Comparison of ENCODE assay signal across 22 cellular contexts in the genomic region with DNA sequence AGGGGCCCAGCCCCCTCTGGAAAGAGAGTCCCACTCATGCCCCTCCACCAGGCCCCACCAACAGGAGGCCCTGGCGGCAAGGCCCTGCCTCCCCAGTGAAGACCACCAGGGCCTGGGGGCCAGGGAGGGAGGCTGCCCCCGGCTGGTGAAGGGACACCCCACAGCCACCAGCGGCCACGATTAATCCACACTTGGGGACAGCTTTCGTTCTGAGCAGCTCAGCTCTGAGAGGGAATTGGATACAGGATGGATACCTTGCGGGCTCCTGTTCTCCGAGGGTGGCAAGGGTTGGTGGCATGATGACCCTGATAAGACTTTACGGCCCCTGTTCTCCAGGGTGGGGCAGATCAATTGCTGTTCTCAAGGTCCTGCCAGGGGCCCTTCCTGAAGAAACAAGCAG. TPM values are rescaled to one million over a fixed set of nuclear protein-coding genes. Genes with fewer than 3 reads are reported as not detected.
DNase-seq lines count a peak whose midpoint lies in the region; ATAC-seq, FAIRE-seq and TF ChIP-seq lines count a peak whose summit lies in the region.
"Had no signal": no experiment of that assay in that cellular context is flagged by ENCODE, and none has a peak within 500 bp of the region (broad histone marks: within the 10 kb centered on the region; RNA-seq: fewer than 3 reads in every experiment).

No MANE protein-coding gene starts in this region.

- TF ChIP-seq POLR2A in HepG2 (IDR thresholded peaks at IDR 0.05; ENCODE audit: insufficient read depth in 1 of 2, low read depth in 2 of 2, low read length in 2 of 2): no peak

- H3K4me2 ChIP-seq in HepG2 (ENCODE audit: low read depth, low read length): 0 out of 2 replicates have a peak overlapping the region, but pooled peaks have one; percentile 41
- H3K4me2 ChIP-seq in trophoblast cell (ENCODE audit: low read length): no peak overlapping the region

- peaks cover 2% of the 10 kb centered on the region for H3K79me1 ChIP-seq in trophoblast cell (ENCODE audit: low read length)

- no peaks in the 10 kb centered on the region for H4K20me1 ChIP-seq in HepG2 (ENCODE audit: insufficient read depth, low read length)

- H3K18ac ChIP-seq in trophoblast cell (ENCODE audit: low read length): no peak overlapping the region

- no peak for TF ChIP-seq CTCF in colonic mucosa (IDR thresholded peaks at IDR 0.05)
- no peak for TF ChIP-seq CTCF in HepG2 (CRISPR knock-in tag; IDR thresholded peaks at IDR 0.05)
- TF ChIP-seq CTCF in psoas muscle (IDR thresholded peaks at IDR 0.05): no peak
- no peak for TF ChIP-seq CTCF in WERI-Rb-1 (IDR thresholded peaks at IDR 0.05; ENCODE audit: low read depth, low read length)

- H2BK12ac ChIP-seq in trophoblast cell (ENCODE audit: low read length): no peak overlapping the region

- H4K8ac ChIP-seq in trophoblast cell (ENCODE audit: low read depth, low read length): peak overlapping the region; percentile 53

- CTCF ChIA-PET in HepG2 (lab: Yijun Ruan, JAX; ENCODE audit: low intra/inter-chr PET ratio, low total read pairs): no interaction called here

- DNase-seq in H7 (peak; percentile 47), colonic mucosa (peak; percentile 27), HepG2 (ENCODE audit: low spot score) (no peak), trophoblast cell (no peak), psoas muscle (no peak), WERI-Rb-1 (no peak), NCI-H1048 (lab: John Stamatoyannopoulos, UW) (no peak), MV-4-11 (lab: John Stamatoyannopoulos, UW) (no peak)
- DNase-seq: AML-193; CD4-positive, alpha-beta memory T cell; DND-41; GF-D8; Karpas-422; MM.1S; NCI-H1417; NCI-H1930; NCI-H2171 treated with DMSO at 0.1 percent for 48 hours; NCI-H510A; NCI-H82; SHP77 treated with DMSO at 0.1 percent for 48 hours had no signal

- H4K12ac ChIP-seq in trophoblast cell (ENCODE audit: low read depth, low read length): no peak overlapping the region

- H3K14ac ChIP-seq in trophoblast cell (ENCODE audit: low read length): peak overlapping the region; percentile 40

- H2BK5ac ChIP-seq in trophoblast cell (ENCODE audit: low read depth, low read length, poor library complexity): no peak overlapping the region

- 0% methylated on average over 1 of the region's 8 CpGs for WGBS in HepG2 (ENCODE audit: low lambda C conversion rate)
- no CpG with 5 or more reads among the region's 8 CpGs for WGBS in trophoblast cell (ENCODE audit: extremely low coverage, insufficient coverage, insufficient read length)
- 69 to 77% (median 73%) methylated on average over 8 of the region's 8 CpGs for WGBS in psoas muscle, 3 donors

- H3K9me3 ChIP-seq in colonic mucosa: no peaks in the 10 kb centered on the region
- no peaks in the 10 kb centered on the region for H3K9me3 ChIP-seq in HepG2 (ENCODE audit: low read length)
- H3K9me3 ChIP-seq in trophoblast cell (ENCODE audit: insufficient read depth, low read depth, low read length): no peaks in the 10 kb centered on the region
- H3K9me3 ChIP-seq in psoas muscle: no peaks in the 10 kb centered on the region
- peaks cover under 1% of the 10 kb centered on the region for H3K9me3 ChIP-seq in WERI-Rb-1 (ENCODE audit: severe bottlenecking)

- POLR2A ChIA-PET in HepG2 (lab: Yijun Ruan, JAX): no interaction called here

- no TSS peak for BruUV-seq in HepG2 (replicated peaks; lab: Mats Ljungman, UMichigan)

- H3K27ac ChIP-seq in colonic mucosa (no peak overlapping the region), HepG2 (ENCODE audit: extremely low read length, insufficient read depth, low read length) (no peak overlapping the region), trophoblast cell (ENCODE audit: low read depth, low read length) (no peak overlapping the region), psoas muscle (no peak overlapping the region), WERI-Rb-1 (no peak overlapping the region)

- H3K79me2 ChIP-seq in HepG2 (ENCODE audit: insufficient read depth, low read length) (no peaks in the 10 kb centered on the region), trophoblast cell (ENCODE audit: control insufficient read depth, insufficient read depth, low read length, poor library complexity) (no peaks in the 10 kb centered on the region)

- no peaks in the 10 kb centered on the region for H3K4me1 ChIP-seq in colonic mucosa
- H3K4me1 ChIP-seq in HepG2 (ENCODE audit: insufficient read depth, low read length): peaks cover 45% of the 10 kb centered on the region
- peaks cover 0 to 2% of the 10 kb centered on the region in 2 experiments for H3K4me1 ChIP-seq in trophoblast cell (ENCODE audit: control insufficient read depth in 1 of 2, insufficient read depth in 2 of 2, low read length in 2 of 2)
- H3K4me1 ChIP-seq in psoas muscle: no peaks in the 10 kb centered on the region

- H2AFZ ChIP-seq in HepG2 (ENCODE audit: low read length) (no peak overlapping the region), trophoblast cell (ENCODE audit: insufficient read depth, low read length, poor library complexity) (peak overlapping the region; percentile 17)

- H3K36me3 ChIP-seq in H7 (replicated peaks; ENCODE audit: control insufficient read depth, insufficient read depth, low read length) (no peaks in the 10 kb centered on the region), colonic mucosa (no peaks in the 10 kb centered on the region), HepG2 (replicated peaks in 1 of 2; ENCODE audit: control insufficient read depth in 1 of 2, insufficient read depth in 2 of 2, low read length in 2 of 2) (no peaks in the 10 kb centered on the region), trophoblast cell (ENCODE audit: control insufficient read depth in 1 of 2, insufficient read depth in 2 of 2, low read length in 2 of 2) (no peaks in the 10 kb centered on the region), psoas muscle (ENCODE audit: insufficient read depth in 1 of 2, low read depth in 1 of 2) (no peaks in the 10 kb centered on the region), WERI-Rb-1 (no peaks in the 10 kb centered on the region)

- FAIRE-seq in HepG2 (lab: Jason Lieb, UNC): no peak
- FAIRE-seq: RCC 7860 had no signal

- H3K9ac ChIP-seq in colonic mucosa (ENCODE audit: low read depth in 2 of 2, low read length in 2 of 2) (no peak overlapping the region), HepG2 (ENCODE audit: insufficient read depth, low read depth, low read length) (no peak overlapping the region), trophoblast cell (ENCODE audit: low read length) (no peak overlapping the region)

- TF ChIP-seq EP300 in HepG2 (IDR thresholded peaks at IDR 0.05; ENCODE audit: low read depth in 2 of 2, low read length in 2 of 2) (no peak), HepG2 (CRISPR knock-in tag; IDR thresholded peaks at IDR 0.05; ENCODE audit: borderline replicate concordance) (no peak)

- H3K4me3 ChIP-seq in H7 (ENCODE audit: insufficient read depth, low read depth, low read length) (no peak overlapping the region), colonic mucosa (no peak overlapping the region), HepG2 (replicated peaks in 1 of 3; ENCODE audit: insufficient read depth in 1 of 3, low read depth in 2 of 3, low read length in 3 of 3) (no peak overlapping the region), trophoblast cell (ENCODE audit: low read depth, low read length) (no peak overlapping the region), psoas muscle (no peak overlapping the region), WERI-Rb-1 (ENCODE audit: low read depth, low read length) (no peak overlapping the region)

- intact Hi-C loops in colonic mucosa (cut with DNase I): no loop called here
- intact Hi-C loops in HepG2 (cut with micrococcal nuclease; ENCODE audit: unreplicated experiment): no loop called here
- intact Hi-C loops in psoas muscle (cut with DNase I): no loop called here

- H2BK120ac ChIP-seq in trophoblast cell (ENCODE audit: insufficient read depth, low read length, poor library complexity): no peak overlapping the region

- H3K27me3 ChIP-seq in H7 (ENCODE audit: control insufficient read depth, insufficient read depth, low read length): no peaks in the 10 kb centered on the region
- no peaks in the 10 kb centered on the region for H3K27me3 ChIP-seq in colonic mucosa
- H3K27me3 ChIP-seq in HepG2 (ENCODE audit: control insufficient read depth in 1 of 2, insufficient read depth in 2 of 2, low read length in 2 of 2): peaks cover 0 to 29% of the 10 kb centered on the region in 2 experiments; a peak in 3 of 5 replicates
- no peaks in the 10 kb centered on the region for H3K27me3 ChIP-seq in trophoblast cell (ENCODE audit: insufficient read depth, low read length)
- peaks cover 0 to 25% (median 3%) of the 10 kb centered on the region in 3 donors for H3K27me3 ChIP-seq in psoas muscle (ENCODE audit: insufficient read depth in 3 of 3, low read length in 2 of 3)
- H3K27me3 ChIP-seq in WERI-Rb-1 (ENCODE audit: insufficient read depth, low read depth, severe bottlenecking): no peaks in the 10 kb centered on the region

- peak overlapping the region; percentile 66 for H4K91ac ChIP-seq in trophoblast cell (ENCODE audit: low read depth, low read length)

- no peak overlapping the region for H2AK5ac ChIP-seq in trophoblast cell (ENCODE audit: low read length)

- in situ Hi-C loops in HepG2 (cut with HindIII; ENCODE audit: extremely low pct_ligation_motif_present, low pct_unique_long_range_greater_than_20kb): no loop called here

- no peak for TF ChIP-seq RAD21 in HepG2 (CRISPR knock-in tag; IDR thresholded peaks at IDR 0.05)

- no peak overlapping the region for H3K4ac ChIP-seq in trophoblast cell (ENCODE audit: low read depth, low read length)

- no peak overlapping the region for H3K23ac ChIP-seq in trophoblast cell (ENCODE audit: low read length)

- ATAC-seq in HepG2 (no peak), psoas muscle (no peak)

RNA-seq across cellular contexts. Expression of gene NLRP6, which starts 6.9 kb away (rescaled TPM):
- total RNA-seq in H7 (2014; rRNA removed; shearing (Covaris generic)): 0.26 and 0.55 TPM in 2 replicates
- total RNA-seq in colonic mucosa: under 1 TPM; 0.17 to 0.72 TPM
- not detected in 2 replicates for total RNA-seq in HepG2 (2016; rRNA removed; fragmentation: Illumina TruSeq; extraction: Trizol)
- not detected in 2 replicates for total RNA-seq in HepG2 (2016; cell fraction: cytosol; rRNA removed; fragmentation: Illumina TruSeq; extraction: Trizol; ENCODE audit: low read depth)
- total RNA-seq in HepG2 (2016; cell fraction: insoluble cytoplasmic fraction; rRNA removed; fragmentation: Illumina TruSeq; extraction: Trizol): not detected in 2 replicates
- not detected in 2 replicates for total RNA-seq in HepG2 (2016; cell fraction: membrane; rRNA removed; fragmentation: Illumina TruSeq; extraction: Trizol)
- not detected in 2 replicates for total RNA-seq in HepG2 (2016; cell fraction: nucleus; rRNA removed; fragmentation: Illumina TruSeq; extraction: Trizol)
- not detected in 2 replicates for polyA plus RNA-seq in HepG2 (2011; rRNA removed)
- not detected in 2 replicates for polyA plus RNA-seq in HepG2 (2011; cell fraction: cytosol; rRNA removed)
- not detected in 2 replicates for polyA plus RNA-seq in HepG2 (2011; cell fraction: nucleus; rRNA removed)
- polyA plus RNA-seq in HepG2 (2012): not detected in 2 replicates
- not detected in 2 replicates for polyA plus RNA-seq in HepG2 (2016; cell fraction: cytosol; fragmentation: Illumina TruSeq; extraction: Trizol; ENCODE audit: low read depth)
- not detected in 2 replicates for polyA plus RNA-seq in HepG2 (2016; cell fraction: insoluble cytoplasmic fraction; fragmentation: Illumina TruSeq; extraction: Trizol; ENCODE audit: low read depth)
- not detected in 2 replicates for polyA plus RNA-seq in HepG2 (2016; cell fraction: membrane; fragmentation: Illumina TruSeq; extraction: Trizol; ENCODE audit: low read depth)
- polyA plus RNA-seq in HepG2 (2016; cell fraction: nucleus; fragmentation: Illumina TruSeq; extraction: Trizol; ENCODE audit: insufficient read depth, low read depth): not detected in 2 replicates
- not detected in 2 replicates for polyA minus RNA-seq in HepG2 (2011; rRNA and poly(A)+ RNA removed; ENCODE audit: low replicate concordance)
- polyA minus RNA-seq in HepG2 (2011; cell fraction: cytosol; rRNA and poly(A)+ RNA removed): not detected in 2 replicates
- not detected in 2 replicates for polyA minus RNA-seq in HepG2 (2011; cell fraction: nucleus; rRNA and poly(A)+ RNA removed)
- polyA plus RNA-seq in trophoblast cell (2013): not detected in 2 replicates
- under 1 TPM in 2 of 4 donors, not detected in 2; 0.10 to 0.17 TPM for total RNA-seq in psoas muscle
- polyA plus RNA-seq in psoas muscle: under 1 TPM in 2 of 3 donors, not detected in 1; 0.03 to 0.04 TPM
- total RNA-seq: H4 had no signal

RNA-seq across cellular contexts. Expression of gene PGGHG, which starts 17.6 kb away (rescaled TPM):
- total RNA-seq in H7 (2014; rRNA removed; shearing (Covaris generic)): 69.0 and 102 TPM in 2 replicates
- total RNA-seq in colonic mucosa (10 to 100 TPM; 10.6 to 12.9 TPM), HepG2 (2016; rRNA removed; fragmentation: Illumina TruSeq; extraction: Trizol) (1.5 and 5.9 TPM in 2 replicates), psoas muscle (1 to 10 TPM; 2.9 to 5.1 (median 3.9) TPM)
- total RNA-seq in HepG2 (2016; cell fraction: cytosol; rRNA removed; fragmentation: Illumina TruSeq; extraction: Trizol; ENCODE audit: low read depth): 0.51 and 0.79 TPM in 2 replicates
- 1.7 and 6.0 TPM in 2 replicates for total RNA-seq in HepG2 (2016; cell fraction: insoluble cytoplasmic fraction; rRNA removed; fragmentation: Illumina TruSeq; extraction: Trizol)
- 0.96 and 1.2 TPM in 2 replicates for total RNA-seq in HepG2 (2016; cell fraction: membrane; rRNA removed; fragmentation: Illumina TruSeq; extraction: Trizol)
- total RNA-seq in HepG2 (2016; cell fraction: nucleus; rRNA removed; fragmentation: Illumina TruSeq; extraction: Trizol): 6.6 and 7.9 TPM in 2 replicates
- polyA plus RNA-seq in HepG2 (2011; rRNA removed) (14.8 and 17.4 TPM in 2 replicates), psoas muscle (1 to 10 TPM; 2.7 to 8.6 (median 4.0) TPM)
- polyA plus RNA-seq in HepG2 (2011; cell fraction: cytosol; rRNA removed): 2.8 and 4.0 TPM in 2 replicates
- polyA plus RNA-seq in HepG2 (2011; cell fraction: nucleus; rRNA removed): 254 and 355 TPM in 2 replicates
- 11.4 and 16.7 TPM in 2 replicates for polyA plus RNA-seq in HepG2 (2012)
- polyA plus RNA-seq in HepG2 (2016; cell fraction: cytosol; fragmentation: Illumina TruSeq; extraction: Trizol; ENCODE audit: low read depth): 0.29 and 0.37 TPM in 2 replicates
- 1.6 and 2.4 TPM in 2 replicates for polyA plus RNA-seq in HepG2 (2016; cell fraction: insoluble cytoplasmic fraction; fragmentation: Illumina TruSeq; extraction: Trizol; ENCODE audit: low read depth)
- polyA plus RNA-seq in HepG2 (2016; cell fraction: membrane; fragmentation: Illumina TruSeq; extraction: Trizol; ENCODE audit: low read depth): 0.88 and 1.1 TPM in 2 replicates
- 30.4 and 30.9 TPM in 2 replicates for polyA plus RNA-seq in HepG2 (2016; cell fraction: nucleus; fragmentation: Illumina TruSeq; extraction: Trizol; ENCODE audit: insufficient read depth, low read depth)
- 2.9 and 7.7 TPM in 2 replicates for polyA minus RNA-seq in HepG2 (2011; rRNA and poly(A)+ RNA removed; ENCODE audit: low replicate concordance)
- 1.9 and 2.7 TPM in 2 replicates for polyA minus RNA-seq in HepG2 (2011; cell fraction: cytosol; rRNA and poly(A)+ RNA removed)
- 13.7 and 13.8 TPM in 2 replicates for polyA minus RNA-seq in HepG2 (2011; cell fraction: nucleus; rRNA and poly(A)+ RNA removed)
- polyA plus RNA-seq in trophoblast cell (2013): 35.5 and 36.9 TPM in 2 replicates

RNA-seq across cellular contexts. Expression of gene IFITM5, which starts 28.0 kb away (rescaled TPM):
- total RNA-seq in H7 (2014; rRNA removed; shearing (Covaris generic)): not detected in 2 replicates
- not detected for total RNA-seq in colonic mucosa
- not detected in 2 replicates for total RNA-seq in HepG2 (2016; rRNA removed; fragmentation: Illumina TruSeq; extraction: Trizol)
- total RNA-seq in HepG2 (2016; cell fraction: cytosol; rRNA removed; fragmentation: Illumina TruSeq; extraction: Trizol; ENCODE audit: low read depth): not detected in 2 replicates
- not detected in 2 replicates for total RNA-seq in HepG2 (2016; cell fraction: insoluble cytoplasmic fraction; rRNA removed; fragmentation: Illumina TruSeq; extraction: Trizol)
- total RNA-seq in HepG2 (2016; cell fraction: membrane; rRNA removed; fragmentation: Illumina TruSeq; extraction: Trizol): not detected in 2 replicates
- not detected in 2 replicates for total RNA-seq in HepG2 (2016; cell fraction: nucleus; rRNA removed; fragmentation: Illumina TruSeq; extraction: Trizol)
- polyA plus RNA-seq in HepG2 (2011; rRNA removed): not detected in 2 replicates
- polyA plus RNA-seq in HepG2 (2011; cell fraction: cytosol; rRNA removed): not detected in 2 replicates
- polyA plus RNA-seq in HepG2 (2011; cell fraction: nucleus; rRNA removed): not detected in 2 replicates
- polyA plus RNA-seq in HepG2 (2012): not detected in 2 replicates
- polyA plus RNA-seq in HepG2 (2016; cell fraction: cytosol; fragmentation: Illumina TruSeq; extraction: Trizol; ENCODE audit: low read depth): not detected in 2 replicates
- polyA plus RNA-seq in HepG2 (2016; cell fraction: insoluble cytoplasmic fraction; fragmentation: Illumina TruSeq; extraction: Trizol; ENCODE audit: low read depth): not detected in 2 replicates
- polyA plus RNA-seq in HepG2 (2016; cell fraction: membrane; fragmentation: Illumina TruSeq; extraction: Trizol; ENCODE audit: low read depth): not detected in 2 replicates
- polyA plus RNA-seq in HepG2 (2016; cell fraction: nucleus; fragmentation: Illumina TruSeq; extraction: Trizol; ENCODE audit: insufficient read depth, low read depth): not detected in 2 replicates
- polyA minus RNA-seq in HepG2 (2011; rRNA and poly(A)+ RNA removed; ENCODE audit: low replicate concordance): not detected in 2 replicates
- polyA minus RNA-seq in HepG2 (2011; cell fraction: cytosol; rRNA and poly(A)+ RNA removed): not detected in 2 replicates
- not detected in 2 replicates for polyA minus RNA-seq in HepG2 (2011; cell fraction: nucleus; rRNA and poly(A)+ RNA removed)
- polyA plus RNA-seq in trophoblast cell (2013): not detected in 2 replicates
- total RNA-seq in psoas muscle: not detected
- not detected for polyA plus RNA-seq in psoas muscle
- total RNA-seq: CD4-positive, alpha-beta memory T cell; H4 had no signal
- polyA plus RNA-seq: CD4-positive, alpha-beta memory T cell had no signal

RNA-seq across cellular contexts. Expression of gene PSMD13, which starts 34.5 kb away (rescaled TPM):
- 186 and 234 TPM in 2 replicates for total RNA-seq in H7 (2014; rRNA removed; shearing (Covaris generic))
- 100 to 1,000 TPM in 1 of 2 donors, 10 to 100 TPM in 1; 99.0 to 145 TPM for total RNA-seq in colonic mucosa
- 117 and 172 TPM in 2 replicates for total RNA-seq in HepG2 (2016; rRNA removed; fragmentation: Illumina TruSeq; extraction: Trizol)
- 23.5 and 27.8 TPM in 2 replicates for total RNA-seq in HepG2 (2016; cell fraction: cytosol; rRNA removed; fragmentation: Illumina TruSeq; extraction: Trizol; ENCODE audit: low read depth)
- total RNA-seq in HepG2 (2016; cell fraction: insoluble cytoplasmic fraction; rRNA removed; fragmentation: Illumina TruSeq; extraction: Trizol): 119 and 174 TPM in 2 replicates
- 34.7 and 39.6 TPM in 2 replicates for total RNA-seq in HepG2 (2016; cell fraction: membrane; rRNA removed; fragmentation: Illumina TruSeq; extraction: Trizol)
- 57.8 and 58.4 TPM in 2 replicates for total RNA-seq in HepG2 (2016; cell fraction: nucleus; rRNA removed; fragmentation: Illumina TruSeq; extraction: Trizol)
- polyA plus RNA-seq in HepG2 (2011; rRNA removed): 78.5 and 83.0 TPM in 2 replicates
- 85.7 and 91.7 TPM in 2 replicates for polyA plus RNA-seq in HepG2 (2011; cell fraction: cytosol; rRNA removed)
- 55.6 and 67.0 TPM in 2 replicates for polyA plus RNA-seq in HepG2 (2011; cell fraction: nucleus; rRNA removed)
- polyA plus RNA-seq in HepG2 (2012): 61.4 and 66.9 TPM in 2 replicates
- polyA plus RNA-seq in HepG2 (2016; cell fraction: cytosol; fragmentation: Illumina TruSeq; extraction: Trizol; ENCODE audit: low read depth): 17.8 and 18.9 TPM in 2 replicates
- 134 and 147 TPM in 2 replicates for polyA plus RNA-seq in HepG2 (2016; cell fraction: insoluble cytoplasmic fraction; fragmentation: Illumina TruSeq; extraction: Trizol; ENCODE audit: low read depth)
- polyA plus RNA-seq in HepG2 (2016; cell fraction: membrane; fragmentation: Illumina TruSeq; extraction: Trizol; ENCODE audit: low read depth): 24.1 and 26.8 TPM in 2 replicates
- polyA plus RNA-seq in HepG2 (2016; cell fraction: nucleus; fragmentation: Illumina TruSeq; extraction: Trizol; ENCODE audit: insufficient read depth, low read depth): 102 and 107 TPM in 2 replicates
- polyA minus RNA-seq in HepG2 (2011; rRNA and poly(A)+ RNA removed; ENCODE audit: low replicate concordance): 52.2 and 63.9 TPM in 2 replicates
- polyA minus RNA-seq in HepG2 (2011; cell fraction: cytosol; rRNA and poly(A)+ RNA removed): 23.7 and 24.1 TPM in 2 replicates
- polyA minus RNA-seq in HepG2 (2011; cell fraction: nucleus; rRNA and poly(A)+ RNA removed): 29.9 and 34.1 TPM in 2 replicates
- 94.6 and 95.0 TPM in 2 replicates for polyA plus RNA-seq in trophoblast cell (2013)
- 100 to 1,000 TPM; 108 to 190 (median 149) TPM for total RNA-seq in psoas muscle
- 100 to 1,000 TPM; 171 to 265 (median 258) TPM for polyA plus RNA-seq in psoas muscle

RNA-seq across cellular contexts. Expression of gene SIRT3, which starts 35.2 kb away (rescaled TPM):
- 10.7 and 12.3 TPM in 2 replicates for total RNA-seq in H7 (2014; rRNA removed; shearing (Covaris generic))
- total RNA-seq in colonic mucosa (10 to 100 TPM; 15.1 to 16.9 TPM), HepG2 (2016; rRNA removed; fragmentation: Illumina TruSeq; extraction: Trizol) (12.9 and 15.1 TPM in 2 replicates), psoas muscle (10 to 100 TPM; 15.0 to 23.2 (median 16.7) TPM)
- 4.3 and 4.7 TPM in 2 replicates for total RNA-seq in HepG2 (2016; cell fraction: cytosol; rRNA removed; fragmentation: Illumina TruSeq; extraction: Trizol; ENCODE audit: low read depth)
- total RNA-seq in HepG2 (2016; cell fraction: insoluble cytoplasmic fraction; rRNA removed; fragmentation: Illumina TruSeq; extraction: Trizol): 12.6 and 15.2 TPM in 2 replicates
- total RNA-seq in HepG2 (2016; cell fraction: membrane; rRNA removed; fragmentation: Illumina TruSeq; extraction: Trizol): 7.0 and 8.3 TPM in 2 replicates
- 11.1 and 12.1 TPM in 2 replicates for total RNA-seq in HepG2 (2016; cell fraction: nucleus; rRNA removed; fragmentation: Illumina TruSeq; extraction: Trizol)
- polyA plus RNA-seq in HepG2 (2011; rRNA removed) (18.2 and 19.0 TPM in 2 replicates), psoas muscle (10 to 100 TPM; 10.4 to 14.7 (median 12.3) TPM)
- 16.5 and 17.1 TPM in 2 replicates for polyA plus RNA-seq in HepG2 (2011; cell fraction: cytosol; rRNA removed)
- polyA plus RNA-seq in HepG2 (2011; cell fraction: nucleus; rRNA removed): 39.8 and 57.2 TPM in 2 replicates
- polyA plus RNA-seq in HepG2 (2012): 16.8 and 22.4 TPM in 2 replicates
- 3.1 TPM in 2 replicates for polyA plus RNA-seq in HepG2 (2016; cell fraction: cytosol; fragmentation: Illumina TruSeq; extraction: Trizol; ENCODE audit: low read depth)
- polyA plus RNA-seq in HepG2 (2016; cell fraction: insoluble cytoplasmic fraction; fragmentation: Illumina TruSeq; extraction: Trizol; ENCODE audit: low read depth): 15.2 and 18.2 TPM in 2 replicates
- polyA plus RNA-seq in HepG2 (2016; cell fraction: membrane; fragmentation: Illumina TruSeq; extraction: Trizol; ENCODE audit: low read depth): 6.2 and 6.5 TPM in 2 replicates
- 43.9 and 44.8 TPM in 2 replicates for polyA plus RNA-seq in HepG2 (2016; cell fraction: nucleus; fragmentation: Illumina TruSeq; extraction: Trizol; ENCODE audit: insufficient read depth, low read depth)
- 12.3 and 25.8 TPM in 2 replicates for polyA minus RNA-seq in HepG2 (2011; rRNA and poly(A)+ RNA removed; ENCODE audit: low replicate concordance)
- 6.1 and 7.0 TPM in 2 replicates for polyA minus RNA-seq in HepG2 (2011; cell fraction: cytosol; rRNA and poly(A)+ RNA removed)
- 15.4 and 20.0 TPM in 2 replicates for polyA minus RNA-seq in HepG2 (2011; cell fraction: nucleus; rRNA and poly(A)+ RNA removed)
- 10.8 and 11.5 TPM in 2 replicates for polyA plus RNA-seq in trophoblast cell (2013)

Comparison
In these comparisons a context has a peak if more than half of its experiments do, and no peak if none do; other contexts are left out.
1. DNase-seq: peak in H7 (single experiment) and colonic mucosa (single experiment); none in HepG2 (single experiment), trophoblast cell (0 of 2), psoas muscle (0 of 2), WERI-Rb-1 (single experiment), NCI-H1048 (single experiment) and MV-4-11 (single experiment).